ENCODE assay signal across 7 cellular contexts in genomic region chr1:184755226-184756065, GRCh38. TPM values are rescaled to one million over a fixed set of nuclear protein-coding genes. Genes with fewer than 3 reads are reported as not detected.
DNase-seq lines count a peak whose midpoint lies in the region; ATAC-seq and TF ChIP-seq lines count a peak whose summit lies in the region.

No MANE protein-coding gene starts in this region.

- no peaks in the 10 kb centered on the region for H3K9me3 Mint-ChIP-seq in activated naive CD4-positive, alpha-beta T cell treated with anti-CD3 and anti-CD28 coated beads, Interleukin-2, amount 10 ng/mL, durations not matched to agents 7 days and 5 days

- CTCF ChIA-PET in activated naive CD4-positive, alpha-beta T cell treated with anti-CD3 and anti-CD28 coated beads, Interleukin-2, amount 10 ng/mL, durations not matched to agents 7 days and 5 days (lab: Charles Lee) = interaction anchor here (1.6 kb wide), 1 partner anchor 226 kb away, joined by 8 read pairs; no protein-coding TSS in a partner anchor

- no peaks in the 10 kb centered on the region for H3K9me3 ChIP-seq in left ventricle myocardium inferior (replicated peaks)

- ATAC-seq in GM21447 (IDR thresholded peaks at IDR 0.05; ENCODE audit: unreplicated experiment) = peak; percentile 9

- peaks cover 37% of the 10 kb centered on the region for H3K4me1 Mint-ChIP-seq in activated naive CD4-positive, alpha-beta T cell treated with anti-CD3 and anti-CD28 coated beads, Interleukin-2, amount 10 ng/mL, durations not matched to agents 7 days and 5 days

- TF ChIP-seq CTCF in LNCaP clone FGC (IDR thresholded peaks at IDR 0.05; ENCODE audit: control insufficient read depth, extremely low read depth, insufficient read depth) = no peak
- no peak for TF ChIP-seq CTCF in left ventricle myocardium inferior (IDR thresholded peaks at IDR 0.05; ENCODE audit: borderline replicate concordance)

- peak; percentile 63 for DNase-seq in ELR (ENCODE audit: low read depth)
- no peak for DNase-seq in LNCaP clone FGC (ENCODE audit: low read depth)
- no peak for DNase-seq in activated naive CD4-positive, alpha-beta T cell treated with anti-CD3 and anti-CD28 coated beads, Interleukin-2, amount 10 ng/mL, durations not matched to agents 7 days and 5 days
- no peak for DNase-seq in left ventricle myocardium inferior
- peak; percentile 86 for DNase-seq in renal cortical epithelial cell (ENCODE audit: low read depth)
- DNase-seq in mesenteric fat pad (ENCODE audit: low spot score) = no peak

- peaks cover 19% of the 10 kb centered on the region for H3K27me3 Mint-ChIP-seq in activated naive CD4-positive, alpha-beta T cell treated with anti-CD3 and anti-CD28 coated beads, Interleukin-2, amount 10 ng/mL, durations not matched to agents 7 days and 5 days

- H3K4me3 ChIP-seq in LNCaP clone FGC (ENCODE audit: low read depth, low read length) = peak overlapping the region; percentile 97
- peak overlapping the region; percentile 96 for H3K4me3 ChIP-seq in left ventricle myocardium inferior

- H3K36me3 Mint-ChIP-seq in activated naive CD4-positive, alpha-beta T cell treated with anti-CD3 and anti-CD28 coated beads, Interleukin-2, amount 10 ng/mL, durations not matched to agents 7 days and 5 days = peaks cover 11% of the 10 kb centered on the region

- H3K4me1 ChIP-seq in left ventricle myocardium inferior = peaks cover 40% of the 10 kb centered on the region

- H3K27ac ChIP-seq in left ventricle myocardium inferior (replicated peaks) = peak overlapping the region; percentile 96

- H3K27ac Mint-ChIP-seq in activated naive CD4-positive, alpha-beta T cell treated with anti-CD3 and anti-CD28 coated beads, Interleukin-2, amount 10 ng/mL, durations not matched to agents 7 days and 5 days = peak overlapping the region; percentile 91

- intact Hi-C loops in left ventricle myocardium inferior (cut with micrococcal nuclease) = loop anchor here (10.0 kb wide), 1 partner anchor 61 kb away; no protein-coding TSS in a partner anchor

- H3K4me3 Mint-ChIP-seq in activated naive CD4-positive, alpha-beta T cell treated with anti-CD3 and anti-CD28 coated beads, Interleukin-2, amount 10 ng/mL, durations not matched to agents 7 days and 5 days = peak overlapping the region; percentile 82

- no peaks in the 10 kb centered on the region for H3K36me3 ChIP-seq in left ventricle myocardium inferior

- no peaks in the 10 kb centered on the region for H3K27me3 ChIP-seq in left ventricle myocardium inferior (ENCODE audit: low read depth)

RNA-seq across cellular contexts. Expression of gene EDEM3, which starts 0.8 kb away (rescaled TPM):
- total RNA-seq in left ventricle myocardium inferior (16.9 TPM), renal cortical epithelial cell (43.2 and 76.7 TPM in 2 replicates), mesenteric fat pad (39.7 TPM)

Comparison
In these comparisons a context has a peak if more than half of its experiments do, and no peak if none do; other contexts are left out.
1. DNase-seq: peak in ELR (single experiment) and renal cortical epithelial cell (single experiment); none in LNCaP clone FGC (single experiment), activated naive CD4-positive, alpha-beta T cell treated with anti-CD3 and anti-CD28 coated beads, Interleukin-2, amount 10 ng/mL, durations not matched to agents 7 days and 5 days (single experiment), left ventricle myocardium inferior (single experiment) and mesenteric fat pad (single experiment).